ENCODE assay signal across 17 cellular contexts in the genomic region with DNA sequence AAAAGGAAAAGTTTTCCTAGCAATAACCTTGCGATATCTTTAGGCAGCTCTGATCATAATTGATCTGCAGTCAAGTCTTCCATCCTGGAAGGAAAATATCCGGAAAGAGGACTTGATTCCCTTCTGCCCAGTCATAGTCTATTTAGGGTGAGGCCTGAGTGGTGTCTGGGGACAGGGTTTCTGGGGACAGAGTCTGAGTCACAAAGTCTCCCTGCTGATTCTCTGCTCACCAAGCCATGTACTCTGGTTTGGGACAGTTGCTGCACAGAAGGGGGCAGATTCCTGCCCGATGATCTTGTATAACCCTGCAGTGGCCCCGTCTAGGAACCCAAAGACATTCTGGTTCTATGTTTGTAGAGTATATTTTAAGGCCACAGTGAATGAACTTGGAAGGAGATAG.
DNase-seq lines count a peak whose midpoint lies in the region; ATAC-seq and TF ChIP-seq lines count a peak whose summit lies in the region.
"Had no signal": no experiment of that assay in that cellular context is flagged by ENCODE, and none has a peak within 500 bp of the region (broad histone marks: within the 10 kb centered on the region; RNA-seq: fewer than 3 reads in every experiment).

No MANE protein-coding gene starts in this region.

- H3K27ac ChIP-seq in coronary artery (peak overlapping the region; percentile 72 to 82), mesenchymal stem cell (ENCODE audit: low read length, poor library complexity, severe bottlenecking) (no peak overlapping the region), aorta (ENCODE audit: low read depth in 1 of 2, low read length in 2 of 2) (peak overlapping the region; percentile 45 to 74)
- H3K27ac ChIP-seq: PC-9, SK-N-MC had no signal

- no peaks in the 10 kb centered on the region for H3K9me3 ChIP-seq in mesenchymal stem cell (ENCODE audit: control insufficient read depth, low read length)
- H3K9me3 ChIP-seq in aorta (ENCODE audit: control insufficient read depth, low read length) = no peaks in the 10 kb centered on the region

- H2BK120ac ChIP-seq in mesenchymal stem cell (ENCODE audit: low read depth, low read length) = no peak overlapping the region

- H3K4me3 ChIP-seq in coronary artery = no peak overlapping the region
- no peak overlapping the region for H3K4me3 ChIP-seq in mesenchymal stem cell (ENCODE audit: insufficient read depth in 1 of 2, low read depth in 1 of 2, low read length in 2 of 2)
- no peak overlapping the region for H3K4me3 ChIP-seq in aorta (ENCODE audit: low read length in 2 of 2)
- H3K4me3 ChIP-seq: PC-9, SK-N-MC had no signal

- 88% methylated on average over 4 of the region's 4 CpGs for WGBS in mesenchymal stem cell
- 16 to 29% methylated on average over 4 of the region's 4 CpGs for WGBS in aorta, 2 donors

- H3K27me3 ChIP-seq in mesenchymal stem cell (ENCODE audit: control insufficient read depth in 1 of 2, insufficient read depth in 1 of 2, low read length in 2 of 2) = peaks cover 8 to 90% of the 10 kb centered on the region in 2 experiments
- no peaks in the 10 kb centered on the region for H3K27me3 ChIP-seq in aorta (ENCODE audit: control insufficient read depth in 1 of 2, insufficient read depth in 2 of 2, low read length in 1 of 2)

- no peak overlapping the region for H3K18ac ChIP-seq in mesenchymal stem cell (ENCODE audit: low read depth in 1 of 2, low read length in 2 of 2)

- no peak overlapping the region for H4K8ac ChIP-seq in mesenchymal stem cell (ENCODE audit: low read length)

- no peak overlapping the region for H2BK5ac ChIP-seq in mesenchymal stem cell (ENCODE audit: low read depth, low read length, poor library complexity, severe bottlenecking)

- H3K4ac ChIP-seq in mesenchymal stem cell (ENCODE audit: low read depth in 1 of 2, low read length in 2 of 2) = no peak overlapping the region

- ATAC-seq in aorta (ENCODE audit: low FRiP score) (peak; percentile 77), HG03097 (IDR thresholded peaks at IDR 0.05; ENCODE audit: low FRiP score, unreplicated experiment) (no peak)
- ATAC-seq: CD8-positive, alpha-beta T cell; HCT116; HepG2 had no signal

- peak; percentile 24 for DNase-seq in LHCN-M2 (ENCODE audit: low read depth)
- no peak for DNase-seq in coronary artery (ENCODE audit: low spot score)
- peak; percentile 29 for DNase-seq in mesenchymal stem cell
- no peak for DNase-seq in aorta
- DNase-seq in COLO668 (lab: John Stamatoyannopoulos, UW; ENCODE audit: unreplicated experiment) = no peak
- DNase-seq in superior temporal gyrus (ENCODE audit: extremely low spot score) = no peak
- DNase-seq: CD8-positive, alpha-beta T cell; DMS79; KG1; NCI-H1092; NCI-H510A treated with DMSO at 0.1 percent for 48 hours; NCI-H82; PC-9 had no signal

- no peak overlapping the region for H2AK5ac ChIP-seq in mesenchymal stem cell (ENCODE audit: low read length, severe bottlenecking)

- intact Hi-C loops in aorta (cut with DNase I) = no loop called here

- H3K14ac ChIP-seq in mesenchymal stem cell (ENCODE audit: low read length in 2 of 2) = no peak overlapping the region

- H3K4me2 ChIP-seq in mesenchymal stem cell (ENCODE audit: low read length, poor library complexity, severe bottlenecking) = no peak overlapping the region
- H3K4me2 ChIP-seq: PC-9 had no signal

- no peak overlapping the region for H3K9ac ChIP-seq in mesenchymal stem cell (ENCODE audit: low read length)

- no peak overlapping the region for H3K23ac ChIP-seq in mesenchymal stem cell (ENCODE audit: low read length in 2 of 2)

- no peaks in the 10 kb centered on the region for H3K79me1 ChIP-seq in mesenchymal stem cell (replicated peaks; ENCODE audit: low read length, poor library complexity, severe bottlenecking)

- H2BK15ac ChIP-seq in mesenchymal stem cell (ENCODE audit: low read depth, poor library complexity, severe bottlenecking) = no peak overlapping the region

- no peaks in the 10 kb centered on the region for H3K36me3 ChIP-seq in mesenchymal stem cell (ENCODE audit: control insufficient read depth in 1 of 2, insufficient read depth in 2 of 2, low read depth in 1 of 2, low read length in 2 of 2)
- H3K36me3 ChIP-seq in aorta (ENCODE audit: control insufficient read depth in 1 of 2, insufficient read depth in 2 of 2, low read length in 1 of 2) = no peaks in the 10 kb centered on the region

- no peak overlapping the region for H4K91ac ChIP-seq in mesenchymal stem cell (ENCODE audit: low read length)

- H2AFZ ChIP-seq in mesenchymal stem cell (ENCODE audit: low read depth, low read length) = no peak overlapping the region
- H2AFZ ChIP-seq: PC-9 had no signal

- H3K4me1 ChIP-seq in mesenchymal stem cell (ENCODE audit: control insufficient read depth, insufficient read depth, low read depth, low read length) (peaks cover 4% of the 10 kb centered on the region), aorta (ENCODE audit: control insufficient read depth in 1 of 2, insufficient read depth in 2 of 2, low read length in 2 of 2) (peaks cover 4 to 5% of the 10 kb centered on the region in 2 donors)

- H2BK12ac ChIP-seq in mesenchymal stem cell (ENCODE audit: low read length in 2 of 2) = no peak overlapping the region

- no peak for TF ChIP-seq CTCF in coronary artery (IDR thresholded peaks at IDR 0.05)

Comparison
In these comparisons a context has a peak if more than half of its experiments do, and no peak if none do; other contexts are left out.
1. DNase-seq: peak in LHCN-M2 (single experiment) and mesenchymal stem cell (single experiment); none in coronary artery (single experiment), aorta (0 of 2), COLO668 (single experiment) and superior temporal gyrus (single experiment).